ENCODE assay signal across 9 cellular contexts in the genomic region with DNA sequence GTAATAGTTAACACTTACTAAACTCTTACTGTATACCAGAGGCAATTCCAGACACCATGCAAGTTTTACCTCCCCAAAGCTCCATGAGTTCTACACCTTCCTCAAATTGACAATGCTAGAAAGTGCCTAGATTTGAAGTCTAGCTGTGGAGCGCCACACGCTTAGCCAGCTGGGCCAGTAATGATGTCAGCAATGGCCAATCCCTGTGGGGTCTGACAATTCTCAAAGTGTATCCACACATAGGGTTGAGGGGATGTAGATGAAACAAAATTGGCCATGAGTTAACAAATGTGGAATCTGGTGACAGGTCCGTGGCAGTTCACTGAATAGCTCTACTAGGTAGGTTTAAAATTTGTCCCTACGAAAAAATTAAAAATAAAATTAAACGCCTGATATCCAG. TPM values are rescaled to one million over a fixed set of nuclear protein-coding genes. Genes with fewer than 3 reads are reported as not detected.
DNase-seq lines count a peak whose midpoint lies in the region; ATAC-seq and TF ChIP-seq lines count a peak whose summit lies in the region.
"Had no signal": no experiment of that assay in that cellular context is flagged by ENCODE, and none has a peak within 500 bp of the region (broad histone marks: within the 10 kb centered on the region; RNA-seq: fewer than 3 reads in every experiment).

No MANE protein-coding gene starts in this region.

- H3K4me2 ChIP-seq in OCI-LY1 (ENCODE audit: low read length): peak overlapping the region; percentile 87

- H3K9ac ChIP-seq in OCI-LY1 (ENCODE audit: low read length) (peak overlapping the region; percentile 73), duodenal mucosa (ENCODE audit: low read depth in 1 of 2, low read length in 2 of 2) (no peak overlapping the region)

- H2AFZ ChIP-seq in OCI-LY1 (ENCODE audit: low read length): no peak overlapping the region

- H3K27me3 ChIP-seq in OCI-LY1 (ENCODE audit: insufficient read depth, low read length) (no peaks in the 10 kb centered on the region), duodenal mucosa (ENCODE audit: control insufficient read depth in 1 of 2, insufficient read depth in 2 of 2, low read length in 2 of 2) (no peaks in the 10 kb centered on the region)

- ATAC-seq in HG02981 (IDR thresholded peaks at IDR 0.05; ENCODE audit: unreplicated experiment) (no peak), HG02763 (IDR thresholded peaks at IDR 0.05; ENCODE audit: unreplicated experiment) (no peak)

- no peak overlapping the region for H3K27ac ChIP-seq in OCI-LY1 (ENCODE audit: low read depth, low read length, poor library complexity, severe bottlenecking)
- no peak overlapping the region for H3K27ac ChIP-seq in duodenal mucosa (ENCODE audit: low read depth, low read length)

- H3K4me1 ChIP-seq in OCI-LY1 (ENCODE audit: insufficient read depth, low read length, severe bottlenecking): peaks cover 17% of the 10 kb centered on the region
- H3K4me1 ChIP-seq in duodenal mucosa (ENCODE audit: control insufficient read depth in 1 of 2, insufficient read depth in 2 of 2, low read length in 2 of 2): peaks cover 7% of the 10 kb centered on the region in 2 donors

- peaks cover 5% of the 10 kb centered on the region for H3K9me3 Mint-ChIP-seq in progenitor cell of endocrine pancreas (ENCODE audit: low read depth)

- no peak overlapping the region for H3K27ac Mint-ChIP-seq in progenitor cell of endocrine pancreas

- H3K9me2 ChIP-seq in OCI-LY1 (ENCODE audit: low read depth, low read length): no peaks in the 10 kb centered on the region

- no peaks in the 10 kb centered on the region for H4K20me1 ChIP-seq in OCI-LY1 (ENCODE audit: insufficient read depth, low read length)

- H3K36me3 Mint-ChIP-seq in progenitor cell of endocrine pancreas (ENCODE audit: insufficient read depth): peaks cover 6% of the 10 kb centered on the region

- peak overlapping the region; percentile 100 for H3K4me3 Mint-ChIP-seq in progenitor cell of endocrine pancreas (ENCODE audit: low read depth)

- H3F3A ChIP-seq in OCI-LY1 (ENCODE audit: insufficient read depth, low read length): no peaks in the 10 kb centered on the region

- H3K9me3 ChIP-seq in OCI-LY1 (ENCODE audit: low read length) (no peaks in the 10 kb centered on the region), duodenal mucosa (ENCODE audit: control insufficient read depth in 1 of 2, low read length in 2 of 2) (no peaks in the 10 kb centered on the region)

- peaks cover 10% of the 10 kb centered on the region for H3K4me1 Mint-ChIP-seq in progenitor cell of endocrine pancreas (ENCODE audit: low read depth)

- H3K36me3 ChIP-seq in OCI-LY1 (ENCODE audit: insufficient read depth, low read length): no peaks in the 10 kb centered on the region; the same call in 1 of the 2 replicates
- no peaks in the 10 kb centered on the region for H3K36me3 ChIP-seq in duodenal mucosa (ENCODE audit: control insufficient read depth in 1 of 2, insufficient read depth in 2 of 2, low read length in 2 of 2)

- H3K27me3 Mint-ChIP-seq in progenitor cell of endocrine pancreas: peaks cover 5% of the 10 kb centered on the region

- H3K79me2 ChIP-seq in OCI-LY1 (ENCODE audit: insufficient read depth, low read length): peaks cover 16% of the 10 kb centered on the region

- H3K4me3 ChIP-seq in OCI-LY1 (ENCODE audit: low read depth, low read length, poor library complexity, severe bottlenecking) (peak overlapping the region; percentile 76), duodenal mucosa (ENCODE audit: low read depth in 1 of 2, low read length in 2 of 2) (peak overlapping the region; percentile 78 to 91)

- DNase-seq in EH (ENCODE audit: low read depth) (peak; percentile 8), progenitor cell of endocrine pancreas (ENCODE audit: low spot score, unreplicated experiment) (no peak), A172 (ENCODE audit: low spot score) (no peak), NCI-H2107 (lab: John Stamatoyannopoulos, UW) (no peak)
- DNase-seq: amniotic stem cell had no signal

- TF ChIP-seq CTCF in OCI-LY1 (IDR thresholded peaks at IDR 0.05; ENCODE audit: low read length) (no peak), progenitor cell of endocrine pancreas (IDR thresholded peaks at IDR 0.05; ENCODE audit: unreplicated experiment) (no peak)

RNA-seq across cellular contexts. Expression of gene ZNF343, which starts 1.3 kb away (rescaled TPM):
- 13.1 and 14.4 TPM in 2 replicates for total RNA-seq in progenitor cell of endocrine pancreas
- 8.5 and 9.5 TPM in 2 replicates for total RNA-seq in A172 (2014; rRNA removed; shearing (Covaris generic))

RNA-seq across cellular contexts. Expression of gene TMC2, which starts 28.9 kb away (rescaled TPM):
- total RNA-seq in progenitor cell of endocrine pancreas: not detected in 2 replicates
- not detected in 2 replicates for total RNA-seq in A172 (2014; rRNA removed; shearing (Covaris generic))

RNA-seq across cellular contexts. Expression of gene SNRPB, which starts 36.9 kb away (rescaled TPM):
- total RNA-seq in progenitor cell of endocrine pancreas: 169 and 180 TPM in 2 replicates
- 787 and 874 TPM in 2 replicates for total RNA-seq in A172 (2014; rRNA removed; shearing (Covaris generic))
